35 cellular contexts compared by ENCODE assay signal in the genomic region with DNA sequence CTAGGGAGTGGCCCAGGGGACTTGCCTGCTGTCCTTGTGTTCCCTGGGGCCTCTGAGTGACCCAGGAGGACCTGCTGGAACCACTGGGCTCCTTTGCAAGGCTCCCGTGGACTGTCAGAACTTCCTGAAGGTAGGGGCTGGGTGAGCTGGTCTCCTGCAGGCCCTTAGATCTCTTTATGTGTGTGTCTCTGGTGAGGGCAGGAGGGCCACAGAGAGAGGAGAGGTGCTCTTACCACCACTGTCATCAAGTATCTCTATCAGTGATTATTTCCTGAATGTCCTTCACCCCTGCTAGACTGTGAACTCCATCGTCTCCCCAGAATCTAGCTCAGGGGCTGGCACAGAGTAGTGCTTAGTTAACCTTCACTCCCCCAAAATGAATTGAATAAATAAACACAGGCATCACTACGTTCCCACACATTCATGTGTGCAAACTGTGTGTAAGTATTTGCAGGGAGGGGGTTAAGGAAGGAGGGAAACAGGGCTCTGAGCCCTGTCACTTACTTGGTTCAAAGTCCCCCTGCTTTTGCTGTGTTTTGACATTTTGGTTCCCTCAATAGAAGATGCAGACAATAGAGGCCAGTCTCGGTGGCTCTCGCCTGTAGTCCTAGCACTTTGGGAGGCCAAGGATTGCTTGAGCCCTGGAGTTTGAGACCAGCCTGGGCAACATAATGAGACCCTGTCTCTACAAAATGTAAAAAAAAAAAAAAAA.
"Had no signal": no experiment of that assay in that cellular context is flagged by ENCODE, and none has a peak within 500 bp of the region (broad histone marks: within the 10 kb centered on the region; RNA-seq: fewer than 3 reads in every experiment).

No MANE protein-coding gene starts in this region.

- H3K36me3 ChIP-seq: Peyer's patch had no signal

- H3K27ac ChIP-seq: Peyer's patch, VCaP had no signal

- H3K27me3 ChIP-seq: Peyer's patch had no signal

- H3K4me3 ChIP-seq: Peyer's patch had no signal

- ATAC-seq: activated naive CD8-positive, alpha-beta T cell treated with anti-CD3 and anti-CD28 coated beads, Interleukin-2, amount 50 U/mL, for 24 hours; activated T-cell treated with anti-CD3 and anti-CD28 coated beads, Interleukin-2, amount 50 U/mL, for 4 hours; PC-3 had no signal

- DNase-seq: activated B cell treated with CpG ODN at 0.5 μM for 24 hours; activated CD4-positive, alpha-beta memory T cell treated with anti-CD3 and anti-CD28 coated beads for 36 hours; activated CD4-positive, alpha-beta T cell treated with anti-CD3 and anti-CD28 coated beads for 4 hours; activated CD4-positive, alpha-beta T cell treated with anti-CD3 and anti-CD28 coated beads, Interleukin-2, amount 50 U/mL, for 1 hour; activated CD4-positive, CD25-positive, alpha-beta regulatory T cell treated with anti-CD3 and anti-CD28 coated beads, Interleukin-2, amount 50 U/mL, for 72 hours; activated gamma-delta T cell treated with Interleukin-2 at 50 U/mL for 16 hours; activated naive CD4-positive, alpha-beta T cell treated with anti-CD3 and anti-CD28 coated beads, Interleukin-2, amount 10 ng/mL, durations not matched to agents 7 days and 5 days; activated naive CD8-positive, alpha-beta T cell treated with anti-CD3 and anti-CD28 coated beads, Interleukin-2, amount 50 U/mL, for 24 hours; activated T-cell treated with anti-CD3 and anti-CD28 coated beads for 4 hours; activated T-cell treated with anti-CD3 and anti-CD28 coated beads, Interleukin-2, amount 50 U/mL, for 4 hours; anterior cingulate cortex; central memory CD4-positive, alpha-beta T cell; IMR-90; Karpas-422; KBM-7; NCI-H1105; NCI-H1417 treated with DMSO at 0.1 percent for 48 hours; NCI-H187 treated with DMSO at 0.1 percent for 48 hours; NCI-H2081; NCI-H2171 treated with DMSO at 0.1 percent for 48 hours; NCI-H2227 treated with DMSO at 0.1 percent for 48 hours; NCI-H446; NCI-H510A treated with DMSO at 0.1 percent for 48 hours; NCI-H69; NK-92 treated with Interleukin-12 subunit alpha and Interleukin-12 subunit beta, amount 100 ng/mL, for 24 hours; PC-3; Peyer's patch; RPMI8226; SIG-M5; SW 1271; T-helper 1 cell; T-helper 2 cell; T-helper 9 cell had no signal

- H3K9me3 ChIP-seq: Peyer's patch had no signal

- H3K4me1 ChIP-seq: Peyer's patch had no signal

- FAIRE-seq: bronchial epithelial cell had no signal
